In genomic region chr3:159619341-159619885, GRCh38 we compare ENCODE assay signal across 14 cellular contexts.
A peak's percentile ranks its signal among the peaks of the same experiment; 100 is the strongest.
DNase-seq lines count a peak whose midpoint lies in the region; FAIRE-seq and TF ChIP-seq lines count a peak whose summit lies in the region.
"Had no signal": no experiment of that assay in that cellular context is flagged by ENCODE, and none has a peak within 500 bp of the region (broad histone marks: within the 10 kb centered on the region; RNA-seq: fewer than 3 reads in every experiment).

No MANE protein-coding gene starts in this region.

- no peak overlapping the region for H4K8ac ChIP-seq in neuronal stem cell (ENCODE audit: low read depth, low read length)

- no peak overlapping the region for H3K18ac ChIP-seq in neuronal stem cell (ENCODE audit: low read length)

- no peak overlapping the region for H2BK5ac ChIP-seq in neuronal stem cell (ENCODE audit: low read length)

- no peak overlapping the region for H3K27ac ChIP-seq in neuronal stem cell (replicated peaks; ENCODE audit: low read length)
- H3K27ac ChIP-seq in colonic mucosa: no peak overlapping the region
- H3K27ac ChIP-seq in small intestine (ENCODE audit: low read depth in 1 of 2, low read length in 1 of 2): no peak overlapping the region
- H3K27ac ChIP-seq: 22Rv1, adrenal gland, epithelial cell of prostate had no signal

- WGBS in neuronal stem cell (ENCODE audit: extremely low coverage in 2 of 2, insufficient read length in 2 of 2, insufficient replicate concordance in 1 of 2), 2 donors: no CpG with 5 or more reads among the region's 3 CpGs
- WGBS in small intestine, 3 donors: 10 to 20% (median 13%) methylated on average over 3 of the region's 3 CpGs

- no peak for FAIRE-seq in small intestine (lab: Jason Lieb, UNC)

- no peak overlapping the region for H2BK12ac ChIP-seq in neuronal stem cell (ENCODE audit: low read length)

- H3K36me3 ChIP-seq in neuronal stem cell (replicated peaks in 1 of 2; ENCODE audit: control insufficient read depth in 2 of 2, insufficient read depth in 2 of 2, low read length in 2 of 2) (no peaks in the 10 kb centered on the region), colonic mucosa (no peaks in the 10 kb centered on the region), small intestine (ENCODE audit: control insufficient read depth in 2 of 2, insufficient read depth in 2 of 2, low read length in 2 of 2) (no peaks in the 10 kb centered on the region)
- H3K36me3 ChIP-seq: adrenal gland had no signal

- DNase-seq in DMS 273 (lab: John Stamatoyannopoulos, UW; ENCODE audit: unreplicated experiment) (peak; percentile 27), DMS 273 treated with DMSO at 0.1 percent for 48 hours (lab: John Stamatoyannopoulos, UW) (no peak), M059J (ENCODE audit: low read depth) (peak; percentile 95), cerebellar cortex (ENCODE audit: low spot score) (peak; percentile 8), neuronal stem cell (ENCODE audit: low spot score) (peak; percentile 61), COLO668 (lab: John Stamatoyannopoulos, UW; ENCODE audit: unreplicated experiment) (no peak), colonic mucosa (no peak), small intestine (no peak)
- DNase-seq: adrenal gland, islet precursor cell, KG1, T-helper 2 cell had no signal

- no peaks in the 10 kb centered on the region for H3K9me3 ChIP-seq in neuronal stem cell (replicated peaks in 1 of 2; ENCODE audit: control insufficient read depth in 2 of 2, insufficient read depth in 1 of 2, low read depth in 1 of 2, low read length in 2 of 2)
- no peaks in the 10 kb centered on the region for H3K9me3 ChIP-seq in colonic mucosa
- no peaks in the 10 kb centered on the region for H3K9me3 ChIP-seq in small intestine (ENCODE audit: control insufficient read depth, low read depth)
- H3K9me3 ChIP-seq: adrenal gland had no signal

- no peak overlapping the region for H3K4me2 ChIP-seq in neuronal stem cell (ENCODE audit: insufficient read depth, low read length, poor library complexity, severe bottlenecking)

- H3K4me1 ChIP-seq in neuronal stem cell (ENCODE audit: control insufficient read depth in 2 of 2, insufficient read depth in 1 of 2, low read depth in 1 of 2, low read length in 2 of 2): peaks cover 0 to 9% of the 10 kb centered on the region in 2 donors
- H3K4me1 ChIP-seq in colonic mucosa: no peaks in the 10 kb centered on the region
- H3K4me1 ChIP-seq in small intestine (ENCODE audit: control insufficient read depth in 2 of 2, insufficient read depth in 1 of 2, low read depth in 1 of 2, low read length in 1 of 2): no peaks in the 10 kb centered on the region
- H3K4me1 ChIP-seq: adrenal gland had no signal

- no peak overlapping the region for H4K91ac ChIP-seq in neuronal stem cell (ENCODE audit: low read depth, low read length, poor library complexity)

- H2BK15ac ChIP-seq in neuronal stem cell (ENCODE audit: low read length): no peak overlapping the region

- intact Hi-C loops in colonic mucosa (cut with DNase I): loop anchor here (5.0 to 10.0 kb wide), 2 partner anchors 183 to 385 kb away; no protein-coding TSS in a partner anchor

- no peaks in the 10 kb centered on the region for H3K27me3 ChIP-seq in neuronal stem cell (ENCODE audit: control insufficient read depth in 3 of 3, insufficient read depth in 3 of 3, low read depth in 1 of 3, low read length in 3 of 3)
- H3K27me3 ChIP-seq in colonic mucosa: no peaks in the 10 kb centered on the region
- H3K27me3 ChIP-seq in small intestine (ENCODE audit: control insufficient read depth in 2 of 2, insufficient read depth in 2 of 2, low read length in 2 of 2): no peaks in the 10 kb centered on the region
- H3K27me3 ChIP-seq: adrenal gland had no signal

- no peak overlapping the region for H2AFZ ChIP-seq in neuronal stem cell (ENCODE audit: low read length)

- H2AK5ac ChIP-seq in neuronal stem cell (ENCODE audit: low read depth, low read length): no peak overlapping the region

- H3K4ac ChIP-seq in neuronal stem cell (ENCODE audit: low read length): no peak overlapping the region

- H3K4me3 ChIP-seq in neuronal stem cell (ENCODE audit: low read length in 2 of 2): no peak overlapping the region
- no peak overlapping the region for H3K4me3 ChIP-seq in colonic mucosa
- no peak overlapping the region for H3K4me3 ChIP-seq in small intestine (ENCODE audit: low read depth in 1 of 2, low read length in 2 of 2)
- H3K4me3 ChIP-seq: adrenal gland had no signal

- no peak for TF ChIP-seq CTCF in colonic mucosa (IDR thresholded peaks at IDR 0.05)

- no peak overlapping the region for H3K9ac ChIP-seq in neuronal stem cell (ENCODE audit: low read depth, low read length, poor library complexity)
- H3K9ac ChIP-seq in colonic mucosa (ENCODE audit: low read depth in 2 of 2, low read length in 2 of 2): no peak overlapping the region

- no peak overlapping the region for H2BK120ac ChIP-seq in neuronal stem cell (ENCODE audit: low read depth, low read length)

- no peak overlapping the region for H3K23ac ChIP-seq in neuronal stem cell (ENCODE audit: low read depth, low read length, poor library complexity)

- no peak overlapping the region for H3K14ac ChIP-seq in neuronal stem cell (ENCODE audit: low read length)

- no peaks in the 10 kb centered on the region for H3K79me1 ChIP-seq in neuronal stem cell (ENCODE audit: low read depth, low read length)

Comparison
In these comparisons a context has a peak if more than half of its experiments do, and no peak if none do; other contexts are left out.
1. DNase-seq: peak in DMS 273 (single experiment), M059J (single experiment), cerebellar cortex (single experiment) and neuronal stem cell (single experiment); none in DMS 273 treated with DMSO at 0.1 percent for 48 hours (single experiment), COLO668 (single experiment), colonic mucosa (single experiment) and small intestine (single experiment).